In genomic region chr3:194165619-194166018, GRCh38 we compare ENCODE assay signal across 1 cellular context.
TF ChIP-seq lines count a peak whose summit lies in the region.

No MANE protein-coding gene starts in this region.

TF ChIP-seq in WTC11, 78 proteins besides CTCF, POLR2A, EP300 and RAD21 (continued from another document):
- no peak for TF ChIP-seq STAT6 (CRISPR knock-in tag; conservative IDR thresholded peaks at IDR 0.05; ENCODE audit: low read depth)
- no peak for TF ChIP-seq NFYB (CRISPR knock-in tag; conservative IDR thresholded peaks at IDR 0.05; ENCODE audit: low read depth)
- no peak for TF ChIP-seq ZNF232 (CRISPR knock-in tag; IDR thresholded peaks at IDR 0.05)
- TF ChIP-seq RORB (CRISPR knock-in tag; IDR thresholded peaks at IDR 0.05), result no peak
- no peak for TF ChIP-seq ESRRA (CRISPR knock-in tag; IDR thresholded peaks at IDR 0.05; ENCODE audit: borderline replicate concordance)
